Comparison of ENCODE assay signal across 16 cellular contexts in genomic region chr10:95263864-95264226, GRCh38. TPM values are rescaled to one million over a fixed set of nuclear protein-coding genes. Genes with fewer than 3 reads are reported as not detected.
A peak's percentile ranks its signal among the peaks of the same experiment; 100 is the strongest.
DNase-seq lines count a peak whose midpoint lies in the region; ATAC-seq, FAIRE-seq and TF ChIP-seq lines count a peak whose summit lies in the region.
"Had no signal": no experiment of that assay in that cellular context is flagged by ENCODE, and none has a peak within 500 bp of the region (broad histone marks: within the 10 kb centered on the region; RNA-seq: fewer than 3 reads in every experiment).

No MANE protein-coding gene starts in this region.

- H3K79me1 ChIP-seq in H9 (ENCODE audit: insufficient read depth, low read depth, low read length, poor library complexity, severe bottlenecking), result peaks cover 4% of the 10 kb centered on the region

- no peak overlapping the region for H3K9ac ChIP-seq in H9 (ENCODE audit: extremely low read depth, insufficient read length, low read length)
- H3K9ac ChIP-seq in iPS-20b (ENCODE audit: low read depth, low read length), result peak overlapping the region; percentile 49; the same call in 1 of the 2 replicates

- no peak overlapping the region for H2BK120ac ChIP-seq in H9 (ENCODE audit: low read depth, low read length, poor library complexity, severe bottlenecking)

- H3K4ac ChIP-seq in H9 (ENCODE audit: low read depth, low read length), result no peak overlapping the region

- H4K20me1 ChIP-seq in H9 (ENCODE audit: control insufficient read depth, insufficient read depth, insufficient read length), result no peaks in the 10 kb centered on the region

- no peak overlapping the region for H3K56ac ChIP-seq in H9 (ENCODE audit: insufficient read length, low read depth, low read length)

- peak overlapping the region; percentile 9 for H3K4me2 ChIP-seq in H9 (ENCODE audit: insufficient read depth, insufficient read length, low read length)

- H3K9me3 ChIP-seq in H9 (ENCODE audit: control insufficient read depth, low read depth, low read length), result no peaks in the 10 kb centered on the region
- H3K9me3 ChIP-seq in T-helper 17 cell (ENCODE audit: control insufficient read depth, low read length, poor library complexity, severe bottlenecking), result no peaks in the 10 kb centered on the region
- H3K9me3 ChIP-seq in iPS-20b (ENCODE audit: insufficient read depth, low read depth, low read length), result no peaks in the 10 kb centered on the region
- H3K9me3 ChIP-seq in gastrocnemius medialis, result no peaks in the 10 kb centered on the region
- no peaks in the 10 kb centered on the region for H3K9me3 ChIP-seq in CD4-positive, alpha-beta T cell (ENCODE audit: control insufficient read depth, low read length)

- H2BK15ac ChIP-seq in H9 (ENCODE audit: low read depth, low read length), result no peak overlapping the region

- H3K9me3 Mint-ChIP-seq in H9, result no peaks in the 10 kb centered on the region
- no peaks in the 10 kb centered on the region for H3K9me3 Mint-ChIP-seq in CD4-positive, alpha-beta T cell

- POLR2A ChIA-PET in CD4-positive, alpha-beta T cell (lab: Charles Lee), result no interaction called here

- CTCF ChIA-PET in CD4-positive, alpha-beta T cell (lab: Charles Lee), result no interaction called here

- TF ChIP-seq CTCF in H9 (conservative IDR thresholded peaks at IDR 0.05) (no peak), gastrocnemius medialis (IDR thresholded peaks at IDR 0.05 in 4 of 5, conservative IDR thresholded peaks at IDR 0.05 in 1 of 5) (no peak)
- TF ChIP-seq CTCF in CD4-positive, alpha-beta T cell (IDR thresholded peaks at IDR 0.05), result no peak

- H2AK5ac ChIP-seq in H9 (ENCODE audit: insufficient read length, low read length), result no peak overlapping the region

- H3K18ac ChIP-seq in H9 (ENCODE audit: insufficient read length, low read depth, low read length), result peak overlapping the region; percentile 18

- no peak for TF ChIP-seq POLR2A in gastrocnemius medialis (IDR thresholded peaks at IDR 0.05)

- DNase-seq in H9 (no peak), T-helper 17 cell (no peak), gastrocnemius medialis (no peak), frontal cortex (ENCODE audit: low spot score in 2 of 2) (no peak)
- DNase-seq in stimulated activated CD4-positive, alpha-beta T cell treated with anti-CD3 and anti-CD28 coated beads, Interleukin-12 subunit alpha, Interleukin-12 subunit beta, amount 100 ng/mL, for 4 hours, result no peak
- no peak for DNase-seq in CD4-positive, alpha-beta T cell
- DNase-seq: activated CD4-positive, alpha-beta T cell treated with anti-CD3 and anti-CD28 coated beads for 48 hours; activated CD8-positive, alpha-beta memory T cell treated with anti-CD3 and anti-CD28 coated beads, Interleukin-2, amount 50 U/mL, for 48 hours; activated gamma-delta T cell treated with Interleukin-2 at 50 U/mL for 16 hours; foreskin melanocyte; Kasumi-1; NCI-H1105 had no signal

- H3K23ac ChIP-seq in H9 (ENCODE audit: insufficient read length, low read depth, low read length), result no peak overlapping the region

- no CpG with 5 or more reads among the region's 7 CpGs for WGBS in H9 (ENCODE audit: extremely low coverage, insufficient read length, low lambda C conversion rate)

- peak overlapping the region; percentile 78 to 100 (median 93); a peak in 6 of 7 replicates for H3K27ac Mint-ChIP-seq in H9
- H3K27ac Mint-ChIP-seq in T-helper 17 cell, result peak overlapping the region; percentile 78
- H3K27ac Mint-ChIP-seq in CD4-positive, alpha-beta T cell, result no peak overlapping the region

- H4K5ac ChIP-seq in H9 (ENCODE audit: insufficient read length, low read depth, low read length), result no peak overlapping the region

- H3K27me3 ChIP-seq in H9 (ENCODE audit: insufficient read depth, low read length) (no peaks in the 10 kb centered on the region), iPS-20b (ENCODE audit: insufficient read depth, low read length) (no peaks in the 10 kb centered on the region), gastrocnemius medialis (no peaks in the 10 kb centered on the region)
- no peaks in the 10 kb centered on the region for H3K27me3 ChIP-seq in CD4-positive, alpha-beta T cell (ENCODE audit: control insufficient read depth, insufficient read depth, low read length)

- FAIRE-seq in frontal cortex (lab: Jason Lieb, UNC), result no peak
- FAIRE-seq: G401.6, GM12878 had no signal

- ATAC-seq in T-helper 17 cell, result no peak
- ATAC-seq in gastrocnemius medialis, result no peak
- ATAC-seq in GM21526 (IDR thresholded peaks at IDR 0.05; ENCODE audit: low FRiP score, unreplicated experiment), result no peak
- no peak for ATAC-seq in CD4-positive, alpha-beta T cell (ENCODE audit: poor library complexity)
- ATAC-seq: GM12878 had no signal

- no peak overlapping the region; the same call in 1 of the 2 replicates for H3K14ac ChIP-seq in H9 (ENCODE audit: insufficient read depth, low read length)

- H3K4me3 Mint-ChIP-seq in H9, result no peak overlapping the region; a peak in 1 of 5 replicates
- no peak overlapping the region for H3K4me3 Mint-ChIP-seq in T-helper 17 cell
- H3K4me3 Mint-ChIP-seq in CD4-positive, alpha-beta T cell, result no peak overlapping the region

- H3K27ac ChIP-seq in H9 (ENCODE audit: insufficient read length, low read depth, low read length) (peak overlapping the region; percentile 73), iPS-20b (ENCODE audit: low read length) (peak overlapping the region; percentile 65), gastrocnemius medialis (peak overlapping the region; percentile 67 to 97 (median 92))
- H3K27ac ChIP-seq in CD4-positive, alpha-beta T cell (ENCODE audit: low read depth, low read length), result no peak overlapping the region

- no peak overlapping the region for H2BK5ac ChIP-seq in H9 (ENCODE audit: insufficient read length, low read length)

- no peak overlapping the region for H3T11ph ChIP-seq in H9 (ENCODE audit: low read length)

- H4K91ac ChIP-seq in H9 (ENCODE audit: insufficient read length, low read depth, low read length), result no peak overlapping the region

- peaks cover 13% of the 10 kb centered on the region for H3K4me1 ChIP-seq in H9 (ENCODE audit: insufficient read depth, low read length)
- peaks cover 37% of the 10 kb centered on the region for H3K4me1 ChIP-seq in iPS-20b (ENCODE audit: insufficient read depth, low read length)
- H3K4me1 ChIP-seq in gastrocnemius medialis, result peaks cover 64 to 77% of the 10 kb centered on the region in 2 donors

- no peak overlapping the region for H2AFZ ChIP-seq in H9 (ENCODE audit: low read length)

- H3K27me3 Mint-ChIP-seq in H9 (ENCODE audit: low read depth) (no peaks in the 10 kb centered on the region), T-helper 17 cell (peaks cover 13% of the 10 kb centered on the region)
- H3K27me3 Mint-ChIP-seq in CD4-positive, alpha-beta T cell, result no peaks in the 10 kb centered on the region

- no peak overlapping the region for H4K8ac ChIP-seq in H9 (replicated peaks; ENCODE audit: insufficient read length, low read depth, low read length)

- H3K36me3 Mint-ChIP-seq in H9 (ENCODE audit: insufficient read depth in 1 of 3, low read depth in 3 of 3) (peaks cover 8 to 64% (median 51%) of the 10 kb centered on the region in 3 experiments; a peak in 6 of 7 replicates), T-helper 17 cell (ENCODE audit: low read depth) (no peaks in the 10 kb centered on the region)
- H3K36me3 Mint-ChIP-seq in CD4-positive, alpha-beta T cell (ENCODE audit: low read depth), result no peaks in the 10 kb centered on the region

- H2BK20ac ChIP-seq in H9 (ENCODE audit: low read depth, low read length, poor library complexity, severe bottlenecking), result no peak overlapping the region

- intact Hi-C loops in gastrocnemius medialis (cut with DNase I; ENCODE audit: low total_unique reads), result no loop called here
- intact Hi-C loops in CD4-positive, alpha-beta T cell (cut with DNase I, micrococcal nuclease), result no loop called here

- H3K36me3 ChIP-seq in iPS-20b (ENCODE audit: insufficient read depth, low read depth, low read length), result peaks cover 71% of the 10 kb centered on the region
- H3K36me3 ChIP-seq in gastrocnemius medialis, result peaks cover 4 to 68% of the 10 kb centered on the region in 2 donors

- H3K23me2 ChIP-seq in H9 (ENCODE audit: insufficient read length, low read depth, low read length, poor library complexity, severe bottlenecking), result no peaks in the 10 kb centered on the region

- H2BK12ac ChIP-seq in H9 (ENCODE audit: insufficient read length, low read depth, low read length), result no peak overlapping the region

- in situ Hi-C loops in gastrocnemius medialis (cut with MboI; ENCODE audit: low sequenced_read_pairs in 4 of 4), result no loop called here

- H3K79me2 ChIP-seq in H9 (ENCODE audit: insufficient read depth, low read length), result no peaks in the 10 kb centered on the region

- H3K4me3 ChIP-seq in iPS-20b (ENCODE audit: low read length), result peak overlapping the region; percentile 21; the same call in 1 of the 2 replicates
- H3K4me3 ChIP-seq in gastrocnemius medialis, result no peak overlapping the region
- H3K4me3 ChIP-seq: GM12878 had no signal

- peaks cover 46 to 56% of the 10 kb centered on the region in 2 experiments for H3K4me1 Mint-ChIP-seq in H9
- H3K4me1 Mint-ChIP-seq in T-helper 17 cell, result peaks cover 4% of the 10 kb centered on the region
- no peaks in the 10 kb centered on the region for H3K4me1 Mint-ChIP-seq in CD4-positive, alpha-beta T cell (ENCODE audit: low read depth)

RNA-seq across cellular contexts. Expression of gene PDLIM1, which starts 27.0 kb away (rescaled TPM):
- total RNA-seq in H9 (2021) (115 and 123 TPM in 2 replicates), T-helper 17 cell (10 to 100 TPM in 1 of 2 donors, 1 to 10 TPM in 1; 8.3 to 44.4 TPM), gastrocnemius medialis (100 to 1,000 TPM; 157 to 572 (median 272) TPM), frontal cortex (2.4 TPM)
- total RNA-seq in CD4-positive, alpha-beta T cell, result under 1 TPM; 0.41 to 0.75 TPM
